In genomic region chr1:78113156-78113916, GRCh38 we compare ENCODE assay signal across 2 cellular contexts.
TF ChIP-seq lines count a peak whose summit lies in the region.

No MANE protein-coding gene starts in this region.

TF ChIP-seq in IMR-90, 13 proteins besides CTCF, POLR2A, EP300 and RAD21:
- TF ChIP-seq RCOR1 (IDR thresholded peaks at IDR 0.05; ENCODE audit: insufficient replicate concordance, low read length) (no peak), SMC3 (IDR thresholded peaks at IDR 0.05; ENCODE audit: low read depth, low read length) (no peak), MAFK (IDR thresholded peaks at IDR 0.05; ENCODE audit: low read depth, low read length) (no peak), USF2 (IDR thresholded peaks at IDR 0.05; ENCODE audit: low read depth, low read length) (no peak), MAZ (IDR thresholded peaks at IDR 0.05; ENCODE audit: borderline replicate concordance, low read depth, low read length) (no peak)

TF ChIP-seq in WTC11, 78 proteins besides CTCF, POLR2A, EP300 and RAD21:
- peak; percentile 55; the same call in 1 of the 2 replicates for TF ChIP-seq ZNF121 (CRISPR knock-in tag; IDR thresholded peaks at IDR 0.05)
- TF ChIP-seq PRRX2 (CRISPR knock-in tag; IDR thresholded peaks at IDR 0.05), result no peak
